1 cellular context compared by ENCODE assay signal in genomic region chr17:29243792-29244191, GRCh38.
TF ChIP-seq lines count a peak whose summit lies in the region.

No MANE protein-coding gene starts in this region.

TF ChIP-seq in GM12878, 131 proteins besides CTCF, POLR2A, EP300 and RAD21:
- TF ChIP-seq, protein P1, sequence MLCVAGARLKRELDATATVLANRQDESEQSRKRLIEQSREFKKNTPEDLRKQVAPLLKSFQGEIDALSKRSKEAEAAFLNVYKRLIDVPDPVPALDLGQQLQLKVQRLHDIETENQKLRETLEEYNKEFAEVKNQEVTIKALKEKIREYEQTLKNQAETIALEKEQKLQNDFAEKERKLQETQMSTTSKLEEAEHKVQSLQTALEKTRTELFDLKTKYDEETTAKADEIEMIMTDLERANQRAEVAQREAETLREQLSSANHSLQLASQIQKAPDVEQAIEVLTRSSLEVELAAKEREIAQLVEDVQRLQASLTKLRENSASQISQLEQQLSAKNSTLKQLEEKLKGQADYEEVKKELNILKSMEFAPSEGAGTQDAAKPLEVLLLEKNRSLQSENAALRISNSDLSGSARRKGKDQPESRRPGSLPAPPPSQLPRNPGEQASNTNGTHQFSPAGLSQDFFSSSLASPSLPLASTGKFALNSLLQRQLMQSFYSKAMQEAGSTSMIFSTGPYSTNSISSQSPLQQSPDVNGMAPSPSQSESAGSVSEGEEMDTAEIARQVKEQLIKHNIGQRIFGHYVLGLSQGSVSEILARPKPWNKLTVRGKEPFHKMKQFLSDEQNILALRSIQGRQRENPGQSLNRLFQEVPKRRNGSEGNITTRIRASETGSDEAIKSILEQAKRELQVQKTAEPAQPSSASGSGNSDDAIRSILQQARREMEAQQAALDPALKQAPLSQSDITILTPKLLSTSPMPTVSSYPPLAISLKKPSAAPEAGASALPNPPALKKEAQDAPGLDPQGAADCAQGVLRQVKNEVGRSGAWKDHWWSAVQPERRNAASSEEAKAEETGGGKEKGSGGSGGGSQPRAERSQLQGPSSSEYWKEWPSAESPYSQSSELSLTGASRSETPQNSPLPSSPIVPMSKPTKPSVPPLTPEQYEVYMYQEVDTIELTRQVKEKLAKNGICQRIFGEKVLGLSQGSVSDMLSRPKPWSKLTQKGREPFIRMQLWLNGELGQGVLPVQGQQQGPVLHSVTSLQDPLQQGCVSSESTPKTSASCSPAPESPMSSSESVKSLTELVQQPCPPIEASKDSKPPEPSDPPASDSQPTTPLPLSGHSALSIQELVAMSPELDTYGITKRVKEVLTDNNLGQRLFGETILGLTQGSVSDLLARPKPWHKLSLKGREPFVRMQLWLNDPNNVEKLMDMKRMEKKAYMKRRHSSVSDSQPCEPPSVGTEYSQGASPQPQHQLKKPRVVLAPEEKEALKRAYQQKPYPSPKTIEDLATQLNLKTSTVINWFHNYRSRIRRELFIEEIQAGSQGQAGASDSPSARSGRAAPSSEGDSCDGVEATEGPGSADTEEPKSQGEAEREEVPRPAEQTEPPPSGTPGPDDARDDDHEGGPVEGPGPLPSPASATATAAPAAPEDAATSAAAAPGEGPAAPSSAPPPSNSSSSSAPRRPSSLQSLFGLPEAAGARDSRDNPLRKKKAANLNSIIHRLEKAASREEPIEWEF (IDR thresholded peaks at IDR 0.05; ENCODE audit: insufficient replicate concordance, low read depth, low read length), result no peak
- TF ChIP-seq TCF7 (IDR thresholded peaks at IDR 0.05; ENCODE audit: borderline replicate concordance) (no peak), ASH2L (IDR thresholded peaks at IDR 0.05; ENCODE audit: borderline replicate concordance, low read depth) (no peak), SRF (IDR thresholded peaks at IDR 0.05; ENCODE audit: low read depth in 2 of 2, low read length in 2 of 2) (peak in 1 of 2 experiments; percentile 36; a peak in 1 of 4 replicates), POLR2AphosphoS5 (IDR thresholded peaks at IDR 0.05; ENCODE audit: low read length) (no peak), TBL1XR1 (IDR thresholded peaks at IDR 0.05; ENCODE audit: low read depth, low read length) (no peak), SMC3 (IDR thresholded peaks at IDR 0.05; ENCODE audit: borderline replicate concordance, low read length) (peak; percentile 41; the same call in 1 of the 2 replicates), ZNF592 (IDR thresholded peaks at IDR 0.05) (no peak), EZH2 (IDR thresholded peaks at IDR 0.05; ENCODE audit: borderline replicate concordance, control insufficient read depth, low read depth, low read length) (no peak), NFXL1 (IDR thresholded peaks at IDR 0.05; ENCODE audit: borderline replicate concordance) (no peak)
- TF ChIP-seq, protein P2, sequence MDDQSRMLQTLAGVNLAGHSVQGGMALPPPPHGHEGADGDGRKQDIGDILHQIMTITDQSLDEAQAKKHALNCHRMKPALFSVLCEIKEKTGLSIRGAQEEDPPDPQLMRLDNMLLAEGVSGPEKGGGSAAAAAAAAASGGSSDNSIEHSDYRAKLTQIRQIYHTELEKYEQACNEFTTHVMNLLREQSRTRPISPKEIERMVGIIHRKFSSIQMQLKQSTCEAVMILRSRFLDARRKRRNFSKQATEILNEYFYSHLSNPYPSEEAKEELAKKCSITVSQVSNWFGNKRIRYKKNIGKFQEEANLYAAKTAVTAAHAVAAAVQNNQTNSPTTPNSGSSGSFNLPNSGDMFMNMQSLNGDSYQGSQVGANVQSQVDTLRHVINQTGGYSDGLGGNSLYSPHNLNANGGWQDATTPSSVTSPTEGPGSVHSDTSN (IDR thresholded peaks at IDR 0.05; ENCODE audit: insufficient replicate concordance, low read depth, low read length), result no peak
- TF ChIP-seq, protein P3, sequence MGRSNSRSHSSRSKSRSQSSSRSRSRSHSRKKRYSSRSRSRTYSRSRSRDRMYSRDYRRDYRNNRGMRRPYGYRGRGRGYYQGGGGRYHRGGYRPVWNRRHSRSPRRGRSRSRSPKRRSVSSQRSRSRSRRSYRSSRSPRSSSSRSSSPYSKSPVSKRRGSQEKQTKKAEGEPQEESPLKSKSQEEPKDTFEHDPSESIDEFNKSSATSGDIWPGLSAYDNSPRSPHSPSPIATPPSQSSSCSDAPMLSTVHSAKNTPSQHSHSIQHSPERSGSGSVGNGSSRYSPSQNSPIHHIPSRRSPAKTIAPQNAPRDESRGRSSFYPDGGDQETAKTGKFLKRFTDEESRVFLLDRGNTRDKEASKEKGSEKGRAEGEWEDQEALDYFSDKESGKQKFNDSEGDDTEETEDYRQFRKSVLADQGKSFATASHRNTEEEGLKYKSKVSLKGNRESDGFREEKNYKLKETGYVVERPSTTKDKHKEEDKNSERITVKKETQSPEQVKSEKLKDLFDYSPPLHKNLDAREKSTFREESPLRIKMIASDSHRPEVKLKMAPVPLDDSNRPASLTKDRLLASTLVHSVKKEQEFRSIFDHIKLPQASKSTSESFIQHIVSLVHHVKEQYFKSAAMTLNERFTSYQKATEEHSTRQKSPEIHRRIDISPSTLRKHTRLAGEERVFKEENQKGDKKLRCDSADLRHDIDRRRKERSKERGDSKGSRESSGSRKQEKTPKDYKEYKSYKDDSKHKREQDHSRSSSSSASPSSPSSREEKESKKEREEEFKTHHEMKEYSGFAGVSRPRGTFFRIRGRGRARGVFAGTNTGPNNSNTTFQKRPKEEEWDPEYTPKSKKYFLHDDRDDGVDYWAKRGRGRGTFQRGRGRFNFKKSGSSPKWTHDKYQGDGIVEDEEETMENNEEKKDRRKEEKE (IDR thresholded peaks at IDR 0.05), result no peak
- TF ChIP-seq, protein P4, sequence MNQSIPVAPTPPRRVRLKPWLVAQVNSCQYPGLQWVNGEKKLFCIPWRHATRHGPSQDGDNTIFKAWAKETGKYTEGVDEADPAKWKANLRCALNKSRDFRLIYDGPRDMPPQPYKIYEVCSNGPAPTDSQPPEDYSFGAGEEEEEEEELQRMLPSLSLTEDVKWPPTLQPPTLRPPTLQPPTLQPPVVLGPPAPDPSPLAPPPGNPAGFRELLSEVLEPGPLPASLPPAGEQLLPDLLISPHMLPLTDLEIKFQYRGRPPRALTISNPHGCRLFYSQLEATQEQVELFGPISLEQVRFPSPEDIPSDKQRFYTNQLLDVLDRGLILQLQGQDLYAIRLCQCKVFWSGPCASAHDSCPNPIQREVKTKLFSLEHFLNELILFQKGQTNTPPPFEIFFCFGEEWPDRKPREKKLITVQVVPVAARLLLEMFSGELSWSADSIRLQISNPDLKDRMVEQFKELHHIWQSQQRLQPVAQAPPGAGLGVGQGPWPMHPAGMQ (IDR thresholded peaks at IDR 0.05; ENCODE audit: borderline replicate concordance), result no peak
- TF ChIP-seq, protein P5, sequence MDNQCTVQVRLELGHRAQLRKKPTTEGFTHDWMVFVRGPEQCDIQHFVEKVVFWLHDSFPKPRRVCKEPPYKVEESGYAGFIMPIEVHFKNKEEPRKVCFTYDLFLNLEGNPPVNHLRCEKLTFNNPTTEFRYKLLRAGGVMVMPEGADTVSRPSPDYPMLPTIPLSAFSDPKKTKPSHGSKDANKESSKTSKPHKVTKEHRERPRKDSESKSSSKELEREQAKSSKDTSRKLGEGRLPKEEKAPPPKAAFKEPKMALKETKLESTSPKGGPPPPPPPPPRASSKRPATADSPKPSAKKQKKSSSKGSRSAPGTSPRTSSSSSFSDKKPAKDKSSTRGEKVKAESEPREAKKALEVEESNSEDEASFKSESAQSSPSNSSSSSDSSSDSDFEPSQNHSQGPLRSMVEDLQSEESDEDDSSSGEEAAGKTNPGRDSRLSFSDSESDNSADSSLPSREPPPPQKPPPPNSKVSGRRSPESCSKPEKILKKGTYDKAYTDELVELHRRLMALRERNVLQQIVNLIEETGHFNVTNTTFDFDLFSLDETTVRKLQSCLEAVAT (IDR thresholded peaks at IDR 0.05), result 0 out of 2 replicates have a peak, but pooled peaks have one; percentile 40
